Comparison of ENCODE assay signal across 29 cellular contexts in genomic region chr18:44503854-44504253, GRCh38.
"Had no signal": no experiment of that assay in that cellular context is flagged by ENCODE, and none has a peak within 500 bp of the region (broad histone marks: within the 10 kb centered on the region; RNA-seq: fewer than 3 reads in every experiment).

No MANE protein-coding gene starts in this region.

- FAIRE-seq: endothelial cell of umbilical vein, keratinocyte had no signal

- H3K27ac ChIP-seq: coronary artery, esophagus muscularis mucosa, foreskin keratinocyte, heart right ventricle, left lung, psoas muscle, sigmoid colon, spleen, suprapubic skin, transverse colon, upper lobe of right lung, uterus had no signal

- H3K4me1 ChIP-seq: esophagus muscularis mucosa, foreskin keratinocyte, psoas muscle, suprapubic skin, upper lobe of right lung, uterus had no signal

- ATAC-seq: foreskin keratinocyte; heart right ventricle; left cardiac atrium; left lung; mucosa of descending colon; psoas muscle; right cardiac atrium; stimulated activated naive B cell treated with anti-CD40 and anti-IgM and Interleukin-4, amounts not matched to agents 10 μg/mL and 1 μg/mL and 100 μg/mL, for 72 hours; stimulated activated naive CD8-positive, alpha-beta T cell treated with anti-CD3 and anti-CD28 coated beads, Interleukin-15, amount 100 ng/mL, for 72 hours; upper lobe of right lung had no signal

- DNase-seq: dermis blood vessel endothelial cell; effector memory CD4-positive, alpha-beta T cell; foreskin keratinocyte; glutamatergic neuron; heart right ventricle; hippocampal formation; left cardiac atrium; left lung; mesenchymal stem cell; mucosa of descending colon; naive B cell; nephron progenitor cell; nucleus accumbens; posterior cingulate gyrus; psoas muscle; right cardiac atrium; sigmoid colon; spleen; stimulated activated CD4-positive, alpha-beta T cell treated with anti-CD3 and anti-CD28 coated beads, Interleukin-4, amount 100 ng/mL, for 4 hours; stimulated activated naive B cell treated with anti-CD40 and anti-IgM and Interleukin-4, amounts not matched to agents 10 μg/mL and 1 μg/mL and 100 μg/mL, for 72 hours; stimulated activated naive CD8-positive, alpha-beta T cell treated with anti-CD3 and anti-CD28 coated beads, Interleukin-15, amount 100 ng/mL, for 72 hours; transverse colon; upper lobe of right lung; uterus had no signal

- H3K36me3 ChIP-seq: esophagus muscularis mucosa, heart right ventricle, left lung, sigmoid colon, spleen, suprapubic skin, transverse colon, upper lobe of right lung, uterus had no signal

- H3K4me3 ChIP-seq: coronary artery, esophagus muscularis mucosa, heart right ventricle, left lung, mucosa of descending colon, psoas muscle, sigmoid colon, spleen, suprapubic skin, transverse colon, upper lobe of right lung, uterus had no signal

- H3K9me3 ChIP-seq: esophagus muscularis mucosa, heart right ventricle, left lung, mucosa of descending colon, psoas muscle, sigmoid colon, spleen, suprapubic skin, transverse colon, upper lobe of right lung, uterus had no signal

- H3K27me3 ChIP-seq: esophagus muscularis mucosa, foreskin keratinocyte, heart right ventricle, left lung, sigmoid colon, spleen, suprapubic skin, transverse colon, upper lobe of right lung, uterus had no signal
